ENCODE assay signal across 24 cellular contexts in the genomic region with DNA sequence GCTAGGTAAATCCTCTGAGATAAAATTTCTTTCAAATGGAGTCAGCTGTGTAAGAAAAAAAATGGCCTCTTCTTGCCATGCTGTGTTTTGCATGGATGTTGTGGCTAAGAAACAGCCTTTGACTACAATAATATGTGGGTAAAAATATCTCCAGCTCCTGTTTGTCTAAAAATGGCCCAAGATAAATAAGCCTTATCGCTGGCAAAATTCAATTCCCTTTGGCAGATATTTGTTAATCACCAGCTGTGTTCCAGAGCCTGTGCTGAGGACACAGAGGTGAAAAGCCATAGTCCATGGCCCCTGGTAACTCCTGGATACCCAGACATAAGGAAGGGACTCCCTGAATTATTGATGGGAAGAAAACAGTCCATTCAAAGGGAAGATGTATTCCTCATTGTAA. TPM values are rescaled to one million over a fixed set of nuclear protein-coding genes. Genes with fewer than 3 reads are reported as not detected.
DNase-seq lines count a peak whose midpoint lies in the region; ATAC-seq, FAIRE-seq and TF ChIP-seq lines count a peak whose summit lies in the region.
"Had no signal": no experiment of that assay in that cellular context is flagged by ENCODE, and none has a peak within 500 bp of the region (broad histone marks: within the 10 kb centered on the region; RNA-seq: fewer than 3 reads in every experiment).

No MANE protein-coding gene starts in this region.

- H3K27me3 ChIP-seq in liver (ENCODE audit: control insufficient read depth in 4 of 4, insufficient read depth in 4 of 4, low read length in 3 of 4) (no peaks in the 10 kb centered on the region), HepG2 (ENCODE audit: control insufficient read depth in 1 of 2, insufficient read depth in 2 of 2, low read length in 2 of 2) (no peaks in the 10 kb centered on the region), heart right ventricle (no peaks in the 10 kb centered on the region), pancreas (no peaks in the 10 kb centered on the region)
- H3K27me3 ChIP-seq: BLaER1 treated with 17β-estradiol and CSF1 and Interleukin-3, amounts not matched to agents 10 nM and 100 nM had no signal

- H3K27ac Mint-ChIP-seq in activated CD8-positive, alpha-beta T cell treated with anti-CD3 and anti-CD28 coated beads for 36 hours, result no peak overlapping the region
- no peak overlapping the region for H3K27ac Mint-ChIP-seq in activated T-helper 2 cell treated with anti-CD3 and anti-CD28 coated beads, Interferon-gamma antibody, Interleukin-2, Interleukin-4, amounts not matched to agents 10 μg/mL and 5 μg/mL and 100 μg/mL, durations not matched to agents 14 hours and 24 hours and 36 hours

- H3K4me1 ChIP-seq in liver (ENCODE audit: control insufficient read depth in 4 of 4, insufficient read depth in 4 of 4, low read length in 3 of 4) (peaks cover 8 to 42% (median 34%) of the 10 kb centered on the region in 4 donors), HepG2 (ENCODE audit: insufficient read depth, low read length) (peaks cover 15% of the 10 kb centered on the region), heart right ventricle (peaks cover 0 to 25% (median 5%) of the 10 kb centered on the region in 9 donors), pancreas (peaks cover 11 to 33% (median 19%) of the 10 kb centered on the region in 3 donors)
- H3K4me1 ChIP-seq: A549 had no signal

- no peak overlapping the region for H2AFZ ChIP-seq in HepG2 (ENCODE audit: low read length)
- H2AFZ ChIP-seq: GM23248 had no signal

- no peaks in the 10 kb centered on the region for H3K9me3 Mint-ChIP-seq in activated CD8-positive, alpha-beta T cell treated with anti-CD3 and anti-CD28 coated beads for 36 hours
- no peaks in the 10 kb centered on the region for H3K9me3 Mint-ChIP-seq in activated T-helper 2 cell treated with anti-CD3 and anti-CD28 coated beads, Interferon-gamma antibody, Interleukin-2, Interleukin-4, amounts not matched to agents 10 μg/mL and 5 μg/mL and 100 μg/mL, durations not matched to agents 14 hours and 24 hours and 36 hours
- H3K9me3 Mint-ChIP-seq: CD4-positive, alpha-beta memory T cell had no signal

- no peak for TF ChIP-seq CTCF in liver (IDR thresholded peaks at IDR 0.05; ENCODE audit: low read depth, low read length, missing input control)
- TF ChIP-seq CTCF in HepG2 (CRISPR knock-in tag; IDR thresholded peaks at IDR 0.05), result no peak
- TF ChIP-seq CTCF in heart right ventricle (IDR thresholded peaks at IDR 0.05), result no peak
- no peak for TF ChIP-seq CTCF in pancreas (IDR thresholded peaks at IDR 0.05)
- TF ChIP-seq CTCF in RWPE1 (conservative IDR thresholded peaks at IDR 0.05; ENCODE audit: low read depth), result no peak
- no peak for TF ChIP-seq CTCF in activated CD8-positive, alpha-beta T cell treated with anti-CD3 and anti-CD28 coated beads for 36 hours (IDR thresholded peaks at IDR 0.05)

- H4K20me1 ChIP-seq in HepG2 (ENCODE audit: insufficient read depth, low read length), result no peaks in the 10 kb centered on the region
- H4K20me1 ChIP-seq: BLaER1 treated with 17β-estradiol and CSF1 and Interleukin-3, amounts not matched to agents 10 nM and 100 nM had no signal

- no peaks in the 10 kb centered on the region for H3K27me3 Mint-ChIP-seq in activated CD8-positive, alpha-beta T cell treated with anti-CD3 and anti-CD28 coated beads for 36 hours
- H3K27me3 Mint-ChIP-seq in activated T-helper 2 cell treated with anti-CD3 and anti-CD28 coated beads, Interferon-gamma antibody, Interleukin-2, Interleukin-4, amounts not matched to agents 10 μg/mL and 5 μg/mL and 100 μg/mL, durations not matched to agents 14 hours and 24 hours and 36 hours (ENCODE audit: low read depth), result peaks cover 20% of the 10 kb centered on the region
- H3K27me3 Mint-ChIP-seq: CD4-positive, alpha-beta memory T cell had no signal

- DNase-seq in HepG2 (ENCODE audit: low spot score) (no peak), heart right ventricle (no peak), pancreas (peak in 2 of 6 donors; percentile 39 to 51), RWPE1 (ENCODE audit: low spot score) (no peak), NCI-H1436 treated with DMSO at 0.1 percent for 48 hours (lab: John Stamatoyannopoulos, UW) (no peak)
- DNase-seq in activated CD8-positive, alpha-beta T cell treated with anti-CD3 and anti-CD28 coated beads for 36 hours, result no peak
- DNase-seq in activated T-helper 2 cell treated with anti-CD3 and anti-CD28 coated beads, Interferon-gamma antibody, Interleukin-2, Interleukin-4, amounts not matched to agents 10 μg/mL and 5 μg/mL and 100 μg/mL, durations not matched to agents 14 hours and 24 hours and 36 hours (ENCODE audit: low spot score), result no peak
- DNase-seq: AML-193; CD4-positive, alpha-beta memory T cell; COR-L47; DMS53; GM23248; H7; NCI-H1105 treated with DMSO at 0.1 percent for 48 hours; NCI-H2029; NCI-H526 treated with DMSO at 0.1 percent for 48 hours; RPMI8226; SIG-M5 had no signal

- H3K36me3 ChIP-seq in liver (ENCODE audit: control insufficient read depth in 4 of 4, insufficient read depth in 3 of 4, low read depth in 1 of 4, low read length in 3 of 4) (no peaks in the 10 kb centered on the region), HepG2 (replicated peaks in 1 of 2; ENCODE audit: control insufficient read depth in 1 of 2, insufficient read depth in 2 of 2, low read length in 2 of 2) (no peaks in the 10 kb centered on the region), heart right ventricle (no peaks in the 10 kb centered on the region), pancreas (no peaks in the 10 kb centered on the region)
- H3K36me3 ChIP-seq: BLaER1 treated with 17β-estradiol and CSF1 and Interleukin-3, amounts not matched to agents 10 nM and 100 nM had no signal

- no peak for TF ChIP-seq POLR2A in HepG2 (IDR thresholded peaks at IDR 0.05; ENCODE audit: insufficient read depth in 1 of 2, low read depth in 2 of 2, low read length in 2 of 2)

- H3K4me3 ChIP-seq in liver (ENCODE audit: low read depth in 1 of 3, low read length in 3 of 3) (no peak overlapping the region), HepG2 (replicated peaks in 1 of 3; ENCODE audit: insufficient read depth in 1 of 3, low read depth in 2 of 3, low read length in 3 of 3) (no peak overlapping the region), heart right ventricle (no peak overlapping the region), pancreas (no peak overlapping the region)
- H3K4me3 ChIP-seq: A549; BLaER1 treated with 17β-estradiol and CSF1 and Interleukin-3, amounts not matched to agents 10 nM and 100 nM; GM23248; K562; SK-N-MC had no signal

- peaks cover 12% of the 10 kb centered on the region for H3K4me1 Mint-ChIP-seq in activated CD8-positive, alpha-beta T cell treated with anti-CD3 and anti-CD28 coated beads for 36 hours (ENCODE audit: low read depth)
- peaks cover 35% of the 10 kb centered on the region for H3K4me1 Mint-ChIP-seq in activated T-helper 2 cell treated with anti-CD3 and anti-CD28 coated beads, Interferon-gamma antibody, Interleukin-2, Interleukin-4, amounts not matched to agents 10 μg/mL and 5 μg/mL and 100 μg/mL, durations not matched to agents 14 hours and 24 hours and 36 hours (ENCODE audit: low read depth)

- H3K9ac ChIP-seq in liver (ENCODE audit: low read depth in 1 of 2, low read length in 2 of 2) (no peak overlapping the region), HepG2 (ENCODE audit: insufficient read depth, low read depth, low read length) (no peak overlapping the region)
- H3K9ac ChIP-seq: BLaER1 treated with 17β-estradiol and CSF1 and Interleukin-3, amounts not matched to agents 10 nM and 100 nM; GM23248 had no signal

- ATAC-seq in HepG2 (no peak), heart right ventricle (peak in 4 of 8 donors; percentile 49 to 70 (median 64)), pancreas (peak; percentile 83 to 92 (median 86))
- ATAC-seq in activated CD8-positive, alpha-beta T cell treated with anti-CD3 and anti-CD28 coated beads for 36 hours, result no peak
- ATAC-seq: A549, K562 had no signal

- no TSS peak for BruUV-seq in HepG2 (replicated peaks; lab: Mats Ljungman, UMichigan)

- CTCF ChIA-PET in HepG2 (lab: Yijun Ruan, JAX; ENCODE audit: low intra/inter-chr PET ratio, low total read pairs) (no interaction called here), RWPE1 (lab: Yijun Ruan, JAX) (interaction anchor here (0.7 kb wide), 2 partner anchors 8 to 56 kb away, joined by 4 read pairs; no protein-coding TSS in a partner anchor)
- CTCF ChIA-PET in activated CD8-positive, alpha-beta T cell treated with anti-CD3 and anti-CD28 coated beads for 36 hours (lab: Charles Lee), result interaction anchor here (0.5 to 1.9 kb wide), 5 partner anchors 10 to 122 kb away, joined by 3 to 6 read pairs (median 3); no protein-coding TSS in a partner anchor

- intact Hi-C loops in HepG2 (cut with micrococcal nuclease; ENCODE audit: unreplicated experiment), result no loop called here
- intact Hi-C loops in heart right ventricle (cut with DNase I), result no loop called here
- intact Hi-C loops in pancreas (cut with DNase I), result no loop called here
- intact Hi-C loops in activated CD8-positive, alpha-beta T cell treated with anti-CD3 and anti-CD28 coated beads for 36 hours (cut with micrococcal nuclease), result no loop called here
- intact Hi-C loops in activated T-helper 2 cell treated with anti-CD3 and anti-CD28 coated beads, Interferon-gamma antibody, Interleukin-2, Interleukin-4, amounts not matched to agents 10 μg/mL and 5 μg/mL and 100 μg/mL, durations not matched to agents 14 hours and 24 hours and 36 hours (cut with micrococcal nuclease), result no loop called here

- POLR2A ChIA-PET in HepG2 (lab: Yijun Ruan, JAX) (no interaction called here), RWPE1 (lab: Yijun Ruan, JAX; ENCODE audit: low non-redundant PET) (no interaction called here)
- POLR2A ChIA-PET in activated CD8-positive, alpha-beta T cell treated with anti-CD3 and anti-CD28 coated beads for 36 hours (lab: Charles Lee), result no interaction called here

- in situ Hi-C loops in HepG2 (cut with HindIII; ENCODE audit: extremely low pct_ligation_motif_present, low pct_unique_long_range_greater_than_20kb), result no loop called here

- no peak overlapping the region for H3K4me3 Mint-ChIP-seq in activated CD8-positive, alpha-beta T cell treated with anti-CD3 and anti-CD28 coated beads for 36 hours
- no peak overlapping the region for H3K4me3 Mint-ChIP-seq in activated T-helper 2 cell treated with anti-CD3 and anti-CD28 coated beads, Interferon-gamma antibody, Interleukin-2, Interleukin-4, amounts not matched to agents 10 μg/mL and 5 μg/mL and 100 μg/mL, durations not matched to agents 14 hours and 24 hours and 36 hours (ENCODE audit: low read depth)
- H3K4me3 Mint-ChIP-seq: CD4-positive, alpha-beta memory T cell had no signal

- no peak for FAIRE-seq in HepG2 (lab: Jason Lieb, UNC)
- FAIRE-seq in pancreas (lab: Jason Lieb, UNC), result no peak
- FAIRE-seq: A549, G401.6, K562 had no signal

- peak; percentile 53 to 61 for TF ChIP-seq RAD21 in liver (IDR thresholded peaks at IDR 0.05)
- TF ChIP-seq RAD21 in HepG2 (CRISPR knock-in tag; IDR thresholded peaks at IDR 0.05), result no peak

- 28% methylated on average over 1 of the region's 1 CpG for WGBS in liver
- 0% methylated on average over 1 of the region's 1 CpG for WGBS in HepG2 (ENCODE audit: low lambda C conversion rate)
- WGBS in heart right ventricle, 2 donors, result 38 to 42% methylated on average over 1 of the region's 1 CpG
- WGBS in pancreas, 2 donors, result 9 to 14% methylated on average over 1 of the region's 1 CpG

- no peak overlapping the region for H3K4me2 ChIP-seq in HepG2 (ENCODE audit: low read depth, low read length)
- H3K4me2 ChIP-seq: A549; BLaER1 treated with 17β-estradiol and CSF1 and Interleukin-3, amounts not matched to agents 10 nM and 100 nM had no signal

- no peak for TF ChIP-seq EP300 in HepG2 (IDR thresholded peaks at IDR 0.05; ENCODE audit: low read depth in 2 of 2, low read length in 2 of 2)
- no peak for TF ChIP-seq EP300 in HepG2 (CRISPR knock-in tag; IDR thresholded peaks at IDR 0.05; ENCODE audit: borderline replicate concordance)

- no peaks in the 10 kb centered on the region for H3K36me3 Mint-ChIP-seq in activated CD8-positive, alpha-beta T cell treated with anti-CD3 and anti-CD28 coated beads for 36 hours (ENCODE audit: low read depth)
- no peaks in the 10 kb centered on the region for H3K36me3 Mint-ChIP-seq in activated T-helper 2 cell treated with anti-CD3 and anti-CD28 coated beads, Interferon-gamma antibody, Interleukin-2, Interleukin-4, amounts not matched to agents 10 μg/mL and 5 μg/mL and 100 μg/mL, durations not matched to agents 14 hours and 24 hours and 36 hours (ENCODE audit: low read depth)
- H3K36me3 Mint-ChIP-seq: CD4-positive, alpha-beta memory T cell had no signal

- no peaks in the 10 kb centered on the region for H3K9me3 ChIP-seq in liver (ENCODE audit: control insufficient read depth in 4 of 4, low read length in 3 of 4)
- no peaks in the 10 kb centered on the region for H3K9me3 ChIP-seq in HepG2 (ENCODE audit: low read length)
- no peaks in the 10 kb centered on the region for H3K9me3 ChIP-seq in heart right ventricle
- no peaks in the 10 kb centered on the region for H3K9me3 ChIP-seq in pancreas
- H3K9me3 ChIP-seq: A549; BLaER1 treated with 17β-estradiol and CSF1 and Interleukin-3, amounts not matched to agents 10 nM and 100 nM had no signal

- no peaks in the 10 kb centered on the region for H3K79me2 ChIP-seq in HepG2 (ENCODE audit: insufficient read depth, low read length)

- H3K27ac ChIP-seq in liver (ENCODE audit: low read depth in 1 of 2, low read length in 2 of 2) (peak overlapping the region; percentile 47 to 53), HepG2 (ENCODE audit: extremely low read length, insufficient read depth, low read length) (no peak overlapping the region), heart right ventricle (peak overlapping the region in 7 of 10 donors; percentile 34 to 71 (median 58)), pancreas (peak overlapping the region in 2 of 4 donors; percentile 13 to 70), RWPE1 (no peak overlapping the region)
- H3K27ac ChIP-seq: A549; BLaER1 treated with 17β-estradiol and CSF1 and Interleukin-3, amounts not matched to agents 10 nM and 100 nM; GM23248; SK-N-MC had no signal

RNA-seq across cellular contexts. Expression of gene RAMAC, which starts 15.3 kb away (rescaled TPM):
- total RNA-seq in liver (10 to 100 TPM; 12.9 to 26.1 TPM), HepG2 (2016; rRNA removed; fragmentation: Illumina TruSeq; extraction: Trizol) (45.9 and 71.7 TPM in 2 replicates), heart right ventricle (10 to 100 TPM; 12.4 to 17.8 (median 14.4) TPM), pancreas (10 to 100 TPM in 2 of 6 donors, 1 to 10 TPM in 4; 7.0 to 12.7 (median 9.0) TPM)
- polyA plus RNA-seq in liver (10 to 100 TPM; 10.0 to 20.3 TPM), HepG2 (2011; rRNA removed) (20.3 and 22.2 TPM in 2 replicates), heart right ventricle (10 to 100 TPM; 11.8 to 20.4 TPM), pancreas (10 to 100 TPM in 1 of 2 donors, 1 to 10 TPM in 1; 9.9 to 15.5 TPM)
- total RNA-seq in HepG2 (2016; cell fraction: cytosol; rRNA removed; fragmentation: Illumina TruSeq; extraction: Trizol; ENCODE audit: low read depth), result 9.0 and 12.2 TPM in 2 replicates
- total RNA-seq in HepG2 (2016; cell fraction: insoluble cytoplasmic fraction; rRNA removed; fragmentation: Illumina TruSeq; extraction: Trizol), result 48.3 and 73.9 TPM in 2 replicates
- 17.5 and 17.8 TPM in 2 replicates for total RNA-seq in HepG2 (2016; cell fraction: membrane; rRNA removed; fragmentation: Illumina TruSeq; extraction: Trizol)
- 16.0 and 16.2 TPM in 2 replicates for total RNA-seq in HepG2 (2016; cell fraction: nucleus; rRNA removed; fragmentation: Illumina TruSeq; extraction: Trizol)
- polyA plus RNA-seq in HepG2 (2011; cell fraction: cytosol; rRNA removed), result 18.3 and 26.0 TPM in 2 replicates
- polyA plus RNA-seq in HepG2 (2011; cell fraction: nucleus; rRNA removed), result 2.8 and 4.1 TPM in 2 replicates
- polyA plus RNA-seq in HepG2 (2012), result 20.3 and 23.8 TPM in 2 replicates
- 7.3 and 8.8 TPM in 2 replicates for polyA plus RNA-seq in HepG2 (2016; cell fraction: cytosol; fragmentation: Illumina TruSeq; extraction: Trizol; ENCODE audit: low read depth)
- 67.2 and 70.6 TPM in 2 replicates for polyA plus RNA-seq in HepG2 (2016; cell fraction: insoluble cytoplasmic fraction; fragmentation: Illumina TruSeq; extraction: Trizol; ENCODE audit: low read depth)
- polyA plus RNA-seq in HepG2 (2016; cell fraction: membrane; fragmentation: Illumina TruSeq; extraction: Trizol; ENCODE audit: low read depth), result 12.0 and 12.7 TPM in 2 replicates
- 23.3 and 25.8 TPM in 2 replicates for polyA plus RNA-seq in HepG2 (2016; cell fraction: nucleus; fragmentation: Illumina TruSeq; extraction: Trizol; ENCODE audit: insufficient read depth, low read depth)
- 5.7 and 6.7 TPM in 2 replicates for polyA minus RNA-seq in HepG2 (2011; rRNA and poly(A)+ RNA removed; ENCODE audit: low replicate concordance)
- 11.7 and 12.0 TPM in 2 replicates for polyA minus RNA-seq in HepG2 (2011; cell fraction: cytosol; rRNA and poly(A)+ RNA removed)
- 6.4 and 6.8 TPM in 2 replicates for polyA minus RNA-seq in HepG2 (2011; cell fraction: nucleus; rRNA and poly(A)+ RNA removed)
- 10 to 100 TPM; 18.2 to 19.7 TPM for total RNA-seq in activated CD8-positive, alpha-beta T cell treated with anti-CD3 and anti-CD28 coated beads for 36 hours
- 21.2 and 22.7 TPM in 2 replicates for total RNA-seq in activated T-helper 2 cell treated with anti-CD3 and anti-CD28 coated beads, Interferon-gamma antibody, Interleukin-2, Interleukin-4, amounts not matched to agents 10 μg/mL and 5 μg/mL and 100 μg/mL, durations not matched to agents 14 hours and 24 hours and 36 hours

RNA-seq across cellular contexts. Expression of gene HOMER2, which starts 18.2 kb away (rescaled TPM):
- total RNA-seq in liver (10 to 100 TPM in 1 of 2 donors, 1 to 10 TPM in 1; 4.3 to 62.0 TPM), HepG2 (2016; rRNA removed; fragmentation: Illumina TruSeq; extraction: Trizol) (13.3 and 14.1 TPM in 2 replicates), heart right ventricle (10 to 100 TPM; 32.6 to 64.4 (median 49.3) TPM), pancreas (100 to 1,000 TPM in 5 of 6 donors, 10 to 100 TPM in 1; 82.1 to 180 (median 147) TPM)
- polyA plus RNA-seq in liver (10 to 100 TPM; 22.1 to 25.0 TPM), HepG2 (2011; rRNA removed) (12.9 and 15.7 TPM in 2 replicates), heart right ventricle (10 to 100 TPM; 12.3 to 14.1 TPM), pancreas (10 to 100 TPM; 76.8 to 92.2 TPM)
- total RNA-seq in HepG2 (2016; cell fraction: cytosol; rRNA removed; fragmentation: Illumina TruSeq; extraction: Trizol; ENCODE audit: low read depth), result 18.1 and 20.2 TPM in 2 replicates
- total RNA-seq in HepG2 (2016; cell fraction: insoluble cytoplasmic fraction; rRNA removed; fragmentation: Illumina TruSeq; extraction: Trizol), result 13.6 and 13.7 TPM in 2 replicates
- total RNA-seq in HepG2 (2016; cell fraction: membrane; rRNA removed; fragmentation: Illumina TruSeq; extraction: Trizol), result 29.6 and 30.6 TPM in 2 replicates
- 10.4 and 11.0 TPM in 2 replicates for total RNA-seq in HepG2 (2016; cell fraction: nucleus; rRNA removed; fragmentation: Illumina TruSeq; extraction: Trizol)
- polyA plus RNA-seq in HepG2 (2011; cell fraction: cytosol; rRNA removed), result 8.1 and 12.6 TPM in 2 replicates
- 11.2 and 12.7 TPM in 2 replicates for polyA plus RNA-seq in HepG2 (2011; cell fraction: nucleus; rRNA removed)
- 11.2 and 11.8 TPM in 2 replicates for polyA plus RNA-seq in HepG2 (2012)
- polyA plus RNA-seq in HepG2 (2016; cell fraction: cytosol; fragmentation: Illumina TruSeq; extraction: Trizol; ENCODE audit: low read depth), result 27.4 and 28.8 TPM in 2 replicates
- 11.1 and 15.6 TPM in 2 replicates for polyA plus RNA-seq in HepG2 (2016; cell fraction: insoluble cytoplasmic fraction; fragmentation: Illumina TruSeq; extraction: Trizol; ENCODE audit: low read depth)
- 34.5 and 36.2 TPM in 2 replicates for polyA plus RNA-seq in HepG2 (2016; cell fraction: membrane; fragmentation: Illumina TruSeq; extraction: Trizol; ENCODE audit: low read depth)
- polyA plus RNA-seq in HepG2 (2016; cell fraction: nucleus; fragmentation: Illumina TruSeq; extraction: Trizol; ENCODE audit: insufficient read depth, low read depth), result 14.6 and 15.4 TPM in 2 replicates
- 14.3 and 25.3 TPM in 2 replicates for polyA minus RNA-seq in HepG2 (2011; rRNA and poly(A)+ RNA removed; ENCODE audit: low replicate concordance)
- polyA minus RNA-seq in HepG2 (2011; cell fraction: cytosol; rRNA and poly(A)+ RNA removed), result 12.7 and 18.6 TPM in 2 replicates
- polyA minus RNA-seq in HepG2 (2011; cell fraction: nucleus; rRNA and poly(A)+ RNA removed), result 33.9 and 36.8 TPM in 2 replicates
- 1 to 10 TPM; 5.4 TPM for total RNA-seq in activated CD8-positive, alpha-beta T cell treated with anti-CD3 and anti-CD28 coated beads for 36 hours
- total RNA-seq in activated T-helper 2 cell treated with anti-CD3 and anti-CD28 coated beads, Interferon-gamma antibody, Interleukin-2, Interleukin-4, amounts not matched to agents 10 μg/mL and 5 μg/mL and 100 μg/mL, durations not matched to agents 14 hours and 24 hours and 36 hours, result 66.1 and 73.3 TPM in 2 replicates

RNA-seq across cellular contexts. Expression of gene C15orf40, which starts 40.7 kb away (rescaled TPM):
- 10 to 100 TPM in 1 of 2 donors, 1 to 10 TPM in 1; 9.0 to 13.6 TPM for total RNA-seq in liver
- 10 to 100 TPM in 1 of 2 donors, 1 to 10 TPM in 1; 7.3 to 25.2 TPM for polyA plus RNA-seq in liver
- 24.0 and 25.5 TPM in 2 replicates for total RNA-seq in HepG2 (2016; rRNA removed; fragmentation: Illumina TruSeq; extraction: Trizol)
- 30.8 and 39.8 TPM in 2 replicates for total RNA-seq in HepG2 (2016; cell fraction: cytosol; rRNA removed; fragmentation: Illumina TruSeq; extraction: Trizol; ENCODE audit: low read depth)
- 25.7 and 25.9 TPM in 2 replicates for total RNA-seq in HepG2 (2016; cell fraction: insoluble cytoplasmic fraction; rRNA removed; fragmentation: Illumina TruSeq; extraction: Trizol)
- 36.4 and 42.2 TPM in 2 replicates for total RNA-seq in HepG2 (2016; cell fraction: membrane; rRNA removed; fragmentation: Illumina TruSeq; extraction: Trizol)
- total RNA-seq in HepG2 (2016; cell fraction: nucleus; rRNA removed; fragmentation: Illumina TruSeq; extraction: Trizol), result 13.1 and 15.9 TPM in 2 replicates
- 26.3 and 31.7 TPM in 2 replicates for polyA plus RNA-seq in HepG2 (2011; rRNA removed)
- polyA plus RNA-seq in HepG2 (2011; cell fraction: cytosol; rRNA removed), result 23.2 and 25.9 TPM in 2 replicates
- polyA plus RNA-seq in HepG2 (2011; cell fraction: nucleus; rRNA removed), result 12.8 and 15.4 TPM in 2 replicates
- 17.2 and 19.2 TPM in 2 replicates for polyA plus RNA-seq in HepG2 (2012)
- polyA plus RNA-seq in HepG2 (2016; cell fraction: cytosol; fragmentation: Illumina TruSeq; extraction: Trizol; ENCODE audit: low read depth), result 44.3 and 51.0 TPM in 2 replicates
- 28.8 and 33.4 TPM in 2 replicates for polyA plus RNA-seq in HepG2 (2016; cell fraction: insoluble cytoplasmic fraction; fragmentation: Illumina TruSeq; extraction: Trizol; ENCODE audit: low read depth)
- 35.5 and 38.7 TPM in 2 replicates for polyA plus RNA-seq in HepG2 (2016; cell fraction: membrane; fragmentation: Illumina TruSeq; extraction: Trizol; ENCODE audit: low read depth)
- polyA plus RNA-seq in HepG2 (2016; cell fraction: nucleus; fragmentation: Illumina TruSeq; extraction: Trizol; ENCODE audit: insufficient read depth, low read depth), result 22.3 and 28.3 TPM in 2 replicates
- polyA minus RNA-seq in HepG2 (2011; rRNA and poly(A)+ RNA removed; ENCODE audit: low replicate concordance), result 27.9 and 55.6 TPM in 2 replicates
- 4.3 and 8.2 TPM in 2 replicates for polyA minus RNA-seq in HepG2 (2011; cell fraction: cytosol; rRNA and poly(A)+ RNA removed)
- 32.2 TPM in 2 replicates for polyA minus RNA-seq in HepG2 (2011; cell fraction: nucleus; rRNA and poly(A)+ RNA removed)
- 10 to 100 TPM in 6 of 10 donors, 1 to 10 TPM in 4; 7.5 to 19.6 (median 10.5) TPM for total RNA-seq in heart right ventricle
- 10 to 100 TPM; 11.6 to 16.0 TPM for polyA plus RNA-seq in heart right ventricle
- total RNA-seq in pancreas, result 10 to 100 TPM in 3 of 6 donors, 1 to 10 TPM in 3; 6.4 to 12.0 (median 10.2) TPM
- 10 to 100 TPM in 1 of 2 donors, 1 to 10 TPM in 1; 8.7 to 19.0 TPM for polyA plus RNA-seq in pancreas
- 10 to 100 TPM; 25.6 to 30.2 TPM for total RNA-seq in activated CD8-positive, alpha-beta T cell treated with anti-CD3 and anti-CD28 coated beads for 36 hours
- 22.1 and 24.4 TPM in 2 replicates for total RNA-seq in activated T-helper 2 cell treated with anti-CD3 and anti-CD28 coated beads, Interferon-gamma antibody, Interleukin-2, Interleukin-4, amounts not matched to agents 10 μg/mL and 5 μg/mL and 100 μg/mL, durations not matched to agents 14 hours and 24 hours and 36 hours

Comparison
In these comparisons a context has a peak if more than half of its experiments do, and no peak if none do; other contexts are left out.
1. H3K27ac ChIP-seq: peak in liver (2 of 2) and heart right ventricle (7 of 10); none in HepG2 (single experiment) and RWPE1 (single experiment).
2. ATAC-seq: peak in pancreas (4 of 4); none in HepG2 (single experiment) and activated CD8-positive, alpha-beta T cell treated with anti-CD3 and anti-CD28 coated beads for 36 hours (single experiment).